ENCODE assay signal across 26 cellular contexts in genomic region chr20:5401277-5401676, GRCh38.
"Had no signal": no experiment of that assay in that cellular context is flagged by ENCODE, and none has a peak within 500 bp of the region (broad histone marks: within the 10 kb centered on the region; RNA-seq: fewer than 3 reads in every experiment).

No MANE protein-coding gene starts in this region.

- FAIRE-seq: islet of Langerhans, kidney, urothelium cell line had no signal

- H3K9me3 ChIP-seq: lower lobe of right lung, psoas muscle, right atrium auricular region, right lobe of liver, suprapubic skin, thoracic aorta, upper lobe of right lung had no signal

- H3K36me3 ChIP-seq: left lung, lower lobe of right lung, right atrium auricular region, right lobe of liver, suprapubic skin, thoracic aorta, tibial artery, upper lobe of right lung had no signal

- H3K4me3 ChIP-seq: left lung, lower lobe of right lung, psoas muscle, right atrium auricular region, right lobe of liver, suprapubic skin, thoracic aorta, tibial artery, upper lobe of right lung had no signal

- H3K4me1 ChIP-seq: left lung, lower lobe of right lung, parathyroid adenoma, psoas muscle, right atrium auricular region, right lobe of liver, suprapubic skin, tibial artery, upper lobe of right lung had no signal

- ATAC-seq: left colon; left lung; lower lobe of right lung; naive thymus-derived CD8-positive, alpha-beta T cell; psoas muscle; right lobe of liver; upper lobe of right lung had no signal

- H3K27ac ChIP-seq: left lung, lower lobe of right lung, parathyroid adenoma, psoas muscle, right atrium auricular region, right lobe of liver, suprapubic skin, thoracic aorta, tibial artery, upper lobe of right lung had no signal

- H3K27me3 ChIP-seq: right atrium auricular region, right lobe of liver, suprapubic skin, tibial artery, upper lobe of right lung had no signal

- DNase-seq: hypothalamus; immature natural killer cell; kidney; left colon; left lung; lower lobe of right lung; mammary epithelial cell; mesenchymal stem cell; naive thymus-derived CD8-positive, alpha-beta T cell; nucleus accumbens; psoas muscle; right lobe of liver; stimulated activated CD4-positive, alpha-beta T cell treated with anti-CD3 and anti-CD28 coated beads, Interleukin-12 subunit alpha, Interleukin-12 subunit beta, amount 100 ng/mL, for 4 hours; stimulated activated CD4-positive, alpha-beta T cell treated with anti-CD3 and anti-CD28 coated beads, Interleukin-15, amount 100 ng/mL, for 24 hours; stimulated activated CD4-positive, alpha-beta T cell treated with anti-CD3 and anti-CD28 coated beads, Interleukin-2, amount 100 ng/mL, for 24 hours; stimulated activated CD4-positive, alpha-beta T cell treated with anti-CD3 and anti-CD28 coated beads, Interleukin-4, amount 100 ng/mL, for 1 hour; stimulated activated naive CD4-positive, alpha-beta T cell; tibial artery; trophoblast cell; upper lobe of right lung had no signal
